9 cellular contexts compared by ENCODE assay signal in genomic region chr5:148998174-148998797, GRCh38.
A peak's percentile ranks its signal among the peaks of the same experiment; 100 is the strongest.
DNase-seq lines count a peak whose midpoint lies in the region; ATAC-seq, FAIRE-seq and TF ChIP-seq lines count a peak whose summit lies in the region.
"Had no signal": no experiment of that assay in that cellular context is flagged by ENCODE, and none has a peak within 500 bp of the region (broad histone marks: within the 10 kb centered on the region; RNA-seq: fewer than 3 reads in every experiment).

No MANE protein-coding gene starts in this region.

- peaks cover 6% of the 10 kb centered on the region in 2 donors for H3K27me3 Mint-ChIP-seq in CD4-positive, alpha-beta memory T cell
- H3K27me3 Mint-ChIP-seq in endothelial cell (ENCODE audit: unreplicated experiment), result peaks cover 2% of the 10 kb centered on the region
- peaks cover 33 to 55% (median 49%) of the 10 kb centered on the region in 3 donors for H3K27me3 Mint-ChIP-seq in naive B cell

- no peaks in the 10 kb centered on the region for H3K4me1 ChIP-seq in CD4-positive, alpha-beta memory T cell (ENCODE audit: insufficient read depth, low read length)
- no peaks in the 10 kb centered on the region for H3K4me1 ChIP-seq in ovary (ENCODE audit: insufficient read depth)

- H3K4me3 ChIP-seq in CD4-positive, alpha-beta memory T cell (ENCODE audit: low read length in 2 of 2), result no peak overlapping the region
- H3K4me3 ChIP-seq in ovary, result no peak overlapping the region

- FAIRE-seq in GM18507 (lab: Jason Lieb, UNC), result peak; percentile 41
- FAIRE-seq: TTC549 had no signal

- no peak overlapping the region for H3K27ac ChIP-seq in CD4-positive, alpha-beta memory T cell (ENCODE audit: low read depth, low read length)
- no peak overlapping the region for H3K27ac ChIP-seq in ovary

- TF ChIP-seq CTCF in endothelial cell (IDR thresholded peaks at IDR 0.05; ENCODE audit: unreplicated experiment), result peak; percentile 73
- no peak for TF ChIP-seq CTCF in ovary (IDR thresholded peaks at IDR 0.05)

- WGBS in ovary, 3 donors, result 48 to 52% (median 48%) methylated on average over 6 of the region's 6 CpGs

- H3K27me3 ChIP-seq in CD4-positive, alpha-beta memory T cell (ENCODE audit: insufficient read depth, low read length), result no peaks in the 10 kb centered on the region
- H3K27me3 ChIP-seq in ovary, result no peaks in the 10 kb centered on the region

- no peak overlapping the region for H3K4me3 Mint-ChIP-seq in CD4-positive, alpha-beta memory T cell
- H3K4me3 Mint-ChIP-seq in endothelial cell (ENCODE audit: unreplicated experiment), result no peak overlapping the region
- no peak overlapping the region for H3K4me3 Mint-ChIP-seq in naive B cell

- no peak for TF ChIP-seq EP300 in ovary (IDR thresholded peaks at IDR 0.05)

- peak in 1 of 2 donors; percentile 45 for ATAC-seq in naive B cell (ENCODE audit: low read depth in 2 of 2)
- no peak for ATAC-seq in HG03439 (IDR thresholded peaks at IDR 0.05; ENCODE audit: unreplicated experiment)

- no peaks in the 10 kb centered on the region for H3K9me3 ChIP-seq in CD4-positive, alpha-beta memory T cell (ENCODE audit: control insufficient read depth in 1 of 2, low read length in 2 of 2)
- H3K9me3 ChIP-seq in ovary, result no peaks in the 10 kb centered on the region

- CTCF ChIA-PET in CD4-positive, alpha-beta memory T cell (lab: Charles Lee; ENCODE audit: partially characterized antibody), result interaction anchor here (0.9 to 9.4 kb wide), 7 partner anchors 8 to 266 kb away, joined by 3 to 122 read pairs (median 4); no protein-coding TSS in a partner anchor

- peaks cover 0 to 2% (median 0%) of the 10 kb centered on the region in 4 donors for H3K4me1 Mint-ChIP-seq in CD4-positive, alpha-beta memory T cell
- H3K4me1 Mint-ChIP-seq in endothelial cell (ENCODE audit: unreplicated experiment) (no peaks in the 10 kb centered on the region), naive B cell (no peaks in the 10 kb centered on the region)

- intact Hi-C loops in CD4-positive, alpha-beta memory T cell (cut with micrococcal nuclease), result loop anchor here (1.0 kb wide), 2 partner anchors 177 to 265 kb away; no protein-coding TSS in a partner anchor
- intact Hi-C loops in ovary (cut with DNase I), result loop anchor here in 1 of 4 donors (5.0 kb wide), 1 partner anchor 266 kb away; no protein-coding TSS in a partner anchor

- H3K36me3 Mint-ChIP-seq in CD4-positive, alpha-beta memory T cell, result no peaks in the 10 kb centered on the region
- H3K36me3 Mint-ChIP-seq in endothelial cell (ENCODE audit: low read depth, unreplicated experiment) (no peaks in the 10 kb centered on the region), naive B cell (no peaks in the 10 kb centered on the region)

- DNase-seq in CD4-positive, alpha-beta memory T cell, result peak; percentile 44 to 55 (median 49)
- DNase-seq in GM18507 (ENCODE audit: extremely low spot score, insufficient read length, low read depth), result no peak
- DNase-seq in HT-29 (ENCODE audit: low spot score), result peak; percentile 90
- peak; percentile 57 for DNase-seq in RPMI7951 (ENCODE audit: low read depth)
- DNase-seq in endothelial cell (ENCODE audit: low spot score), result peak; percentile 39
- peak; percentile 34 for DNase-seq in naive B cell
- no peak for DNase-seq in ovary

- POLR2A ChIA-PET in CD4-positive, alpha-beta memory T cell (lab: Charles Lee; ENCODE audit: partially characterized antibody), result no interaction called here

- no peaks in the 10 kb centered on the region for H3K9me3 Mint-ChIP-seq in CD4-positive, alpha-beta memory T cell
- no peaks in the 10 kb centered on the region for H3K9me3 Mint-ChIP-seq in endothelial cell (ENCODE audit: unreplicated experiment)
- H3K9me3 Mint-ChIP-seq in naive B cell, result no peaks in the 10 kb centered on the region

- no peak overlapping the region for H3K27ac Mint-ChIP-seq in CD4-positive, alpha-beta memory T cell
- H3K27ac Mint-ChIP-seq in endothelial cell (ENCODE audit: unreplicated experiment) (no peak overlapping the region), naive B cell (peak overlapping the region in 1 of 6 donors; percentile 16)

- no peaks in the 10 kb centered on the region for H3K36me3 ChIP-seq in CD4-positive, alpha-beta memory T cell (ENCODE audit: insufficient read depth, low read length)
- H3K36me3 ChIP-seq in ovary, result no peaks in the 10 kb centered on the region

- no peak for TF ChIP-seq POLR2A in ovary (IDR thresholded peaks at IDR 0.05)

Comparison
In these comparisons a context has a peak if more than half of its experiments do, and no peak if none do; other contexts are left out.
1. DNase-seq: peak in CD4-positive, alpha-beta memory T cell (5 of 5), HT-29 (single experiment), RPMI7951 (single experiment), endothelial cell (single experiment) and naive B cell (single experiment); none in GM18507 (single experiment) and ovary (0 of 5).